8 cellular contexts compared by ENCODE assay signal in the genomic region with DNA sequence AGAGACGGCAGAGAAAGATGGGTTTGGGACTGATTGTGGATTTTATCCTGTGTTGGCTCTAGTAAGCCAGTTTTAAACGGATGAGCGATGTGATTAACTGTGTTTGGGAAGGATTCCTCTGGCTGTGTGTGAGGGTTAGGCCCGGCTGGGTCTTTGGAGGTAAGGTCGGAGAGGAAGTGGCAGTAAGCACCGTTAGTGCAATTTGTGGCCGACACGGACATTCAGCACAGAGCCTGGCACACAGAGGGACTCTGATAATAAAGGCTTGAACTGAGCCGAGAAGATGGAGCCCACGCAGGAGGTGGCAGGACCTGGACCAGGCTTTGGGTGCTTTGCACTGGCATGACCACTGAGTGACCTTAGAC. TPM values are rescaled to one million over a fixed set of nuclear protein-coding genes. Genes with fewer than 3 reads are reported as not detected.
DNase-seq lines count a peak whose midpoint lies in the region; ATAC-seq and TF ChIP-seq lines count a peak whose summit lies in the region.

No MANE protein-coding gene starts in this region.

- H3K36me3 ChIP-seq in MG63, result peaks cover 12% of the 10 kb centered on the region

- DNase-seq in CD14-positive monocyte (ENCODE audit: low spot score) (no peak), MG63 (no peak), nephron progenitor cell (no peak), head of caudate nucleus (no peak), SK-N-DZ (ENCODE audit: low spot score) (no peak), HuH-7 (ENCODE audit: low spot score) (no peak)

- intact Hi-C loops in CD14-positive monocyte (cut with micrococcal nuclease), result loop anchor here in 1 of 2 donors (2.0 to 5.0 kb wide), 2 partner anchors 36 to 178 kb away; partner anchors contain the start of genes AUNIP and PAFAH2
- intact Hi-C loops in dendritic cell treated with granulocyte-macrophage colony-stimulating factor and Interleukin-4, amounts not matched to agents 40 ng/mL and 50 ng/mL, for 4 days (cut with micrococcal nuclease), result loop anchor here (5.0 kb wide), 1 partner anchor 176 kb away; the partner anchor contains the start of gene PAFAH2
- intact Hi-C loops in head of caudate nucleus (cut with DNase I), result loop anchor here (5.0 kb wide), 1 partner anchor 176 kb away; the partner anchor contains the start of gene PAFAH2

- H3K4me1 Mint-ChIP-seq in CD14-positive monocyte, result peaks cover 36% of the 10 kb centered on the region
- peaks cover 53% of the 10 kb centered on the region for H3K4me1 Mint-ChIP-seq in dendritic cell treated with granulocyte-macrophage colony-stimulating factor and Interleukin-4, amounts not matched to agents 40 ng/mL and 50 ng/mL, for 4 days (ENCODE audit: low read depth)
- peaks cover 42% of the 10 kb centered on the region for H3K4me1 Mint-ChIP-seq in nephron progenitor cell

- H3K27me3 Mint-ChIP-seq in CD14-positive monocyte (ENCODE audit: low read depth in 3 of 3) (peaks cover 0 to 4% (median 3%) of the 10 kb centered on the region in 3 donors), nephron progenitor cell (ENCODE audit: low read depth, poor library complexity) (peaks cover 3% of the 10 kb centered on the region)
- H3K27me3 Mint-ChIP-seq in dendritic cell treated with granulocyte-macrophage colony-stimulating factor and Interleukin-4, amounts not matched to agents 40 ng/mL and 50 ng/mL, for 4 days, result no peaks in the 10 kb centered on the region

- H3K4me3 Mint-ChIP-seq in CD14-positive monocyte (peak overlapping the region; percentile 93 to 97), nephron progenitor cell (peak overlapping the region; percentile 91)
- H3K4me3 Mint-ChIP-seq in dendritic cell treated with granulocyte-macrophage colony-stimulating factor and Interleukin-4, amounts not matched to agents 40 ng/mL and 50 ng/mL, for 4 days, result peak overlapping the region; percentile 87

- peaks cover 15 to 32% of the 10 kb centered on the region in 2 donors for H3K36me3 Mint-ChIP-seq in CD14-positive monocyte
- peaks cover 57% of the 10 kb centered on the region for H3K36me3 Mint-ChIP-seq in dendritic cell treated with granulocyte-macrophage colony-stimulating factor and Interleukin-4, amounts not matched to agents 40 ng/mL and 50 ng/mL, for 4 days (ENCODE audit: low read depth)
- H3K36me3 Mint-ChIP-seq in nephron progenitor cell (ENCODE audit: low read depth), result peaks cover 1% of the 10 kb centered on the region

- peaks cover 0 to 2% (median 0%) of the 10 kb centered on the region in 7 donors for H3K9me3 Mint-ChIP-seq in CD14-positive monocyte
- H3K9me3 Mint-ChIP-seq in dendritic cell treated with granulocyte-macrophage colony-stimulating factor and Interleukin-4, amounts not matched to agents 40 ng/mL and 50 ng/mL, for 4 days, result no peaks in the 10 kb centered on the region
- no peaks in the 10 kb centered on the region for H3K9me3 Mint-ChIP-seq in nephron progenitor cell

- no peaks in the 10 kb centered on the region for H3K27me3 ChIP-seq in MG63

- no peaks in the 10 kb centered on the region for H3K9me3 ChIP-seq in MG63

- no peak for TF ChIP-seq CTCF in CD14-positive monocyte (IDR thresholded peaks at IDR 0.05)
- no peak for TF ChIP-seq CTCF in nephron progenitor cell (IDR thresholded peaks at IDR 0.05)

- peak overlapping the region; percentile 97 for H3K4me3 ChIP-seq in MG63

- H3K27ac Mint-ChIP-seq in CD14-positive monocyte, result peak overlapping the region; percentile 85 to 94 (median 91)
- peak overlapping the region; percentile 82 for H3K27ac Mint-ChIP-seq in dendritic cell treated with granulocyte-macrophage colony-stimulating factor and Interleukin-4, amounts not matched to agents 40 ng/mL and 50 ng/mL, for 4 days
- no peak overlapping the region for H3K27ac Mint-ChIP-seq in nephron progenitor cell

- no peak for ATAC-seq in HG02884 (IDR thresholded peaks at IDR 0.05; ENCODE audit: unreplicated experiment)

RNA-seq across cellular contexts. Expression of gene MTFR1L, which starts 1.3 kb away (rescaled TPM):
- polyA plus RNA-seq in CD14-positive monocyte, result 10 to 100 TPM; 67.3 to 69.9 TPM
- total RNA-seq in MG63 (2014; rRNA removed; shearing (Covaris generic); ENCODE audit: low replicate concordance), result 18.2 and 24.3 TPM in 2 replicates
- polyA plus RNA-seq in SK-N-DZ (2014; cell fraction: cytosol; rRNA removed), result 41.3 and 45.7 TPM in 2 replicates
- polyA plus RNA-seq in SK-N-DZ (2014; cell fraction: nucleus; rRNA removed), result 53.0 and 70.9 TPM in 2 replicates

RNA-seq across cellular contexts. Expression of gene SELENON, which starts 21.1 kb away (rescaled TPM):
- 1 to 10 TPM; 1.5 to 3.5 TPM for polyA plus RNA-seq in CD14-positive monocyte
- 12.9 and 18.8 TPM in 2 replicates for total RNA-seq in MG63 (2014; rRNA removed; shearing (Covaris generic); ENCODE audit: low replicate concordance)
- 25.5 and 29.9 TPM in 2 replicates for polyA plus RNA-seq in SK-N-DZ (2014; cell fraction: cytosol; rRNA removed)
- polyA plus RNA-seq in SK-N-DZ (2014; cell fraction: nucleus; rRNA removed), result 13.7 and 16.4 TPM in 2 replicates

RNA-seq across cellular contexts. Expression of gene AUNIP, which starts 38.2 kb away (rescaled TPM):
- polyA plus RNA-seq in CD14-positive monocyte, result under 1 TPM; 0.44 TPM
- total RNA-seq in MG63 (2014; rRNA removed; shearing (Covaris generic); ENCODE audit: low replicate concordance), result 10.3 and 20.6 TPM in 2 replicates
- 10.5 and 13.3 TPM in 2 replicates for polyA plus RNA-seq in SK-N-DZ (2014; cell fraction: cytosol; rRNA removed)
- polyA plus RNA-seq in SK-N-DZ (2014; cell fraction: nucleus; rRNA removed), result 5.6 and 7.3 TPM in 2 replicates

RNA-seq across cellular contexts. Expression of gene PAQR7, which starts 54.4 kb away (rescaled TPM):
- polyA plus RNA-seq in CD14-positive monocyte, result 1 to 10 TPM in 1 of 2 donors, under 1 TPM in 1; 0.92 to 1.0 TPM
- 3.8 and 8.3 TPM in 2 replicates for total RNA-seq in MG63 (2014; rRNA removed; shearing (Covaris generic); ENCODE audit: low replicate concordance)
- polyA plus RNA-seq in SK-N-DZ (2014; cell fraction: cytosol; rRNA removed), result 7.2 and 7.7 TPM in 2 replicates
- 4.5 and 5.5 TPM in 2 replicates for polyA plus RNA-seq in SK-N-DZ (2014; cell fraction: nucleus; rRNA removed)
